8 cellular contexts compared by ENCODE assay signal in the genomic region with DNA sequence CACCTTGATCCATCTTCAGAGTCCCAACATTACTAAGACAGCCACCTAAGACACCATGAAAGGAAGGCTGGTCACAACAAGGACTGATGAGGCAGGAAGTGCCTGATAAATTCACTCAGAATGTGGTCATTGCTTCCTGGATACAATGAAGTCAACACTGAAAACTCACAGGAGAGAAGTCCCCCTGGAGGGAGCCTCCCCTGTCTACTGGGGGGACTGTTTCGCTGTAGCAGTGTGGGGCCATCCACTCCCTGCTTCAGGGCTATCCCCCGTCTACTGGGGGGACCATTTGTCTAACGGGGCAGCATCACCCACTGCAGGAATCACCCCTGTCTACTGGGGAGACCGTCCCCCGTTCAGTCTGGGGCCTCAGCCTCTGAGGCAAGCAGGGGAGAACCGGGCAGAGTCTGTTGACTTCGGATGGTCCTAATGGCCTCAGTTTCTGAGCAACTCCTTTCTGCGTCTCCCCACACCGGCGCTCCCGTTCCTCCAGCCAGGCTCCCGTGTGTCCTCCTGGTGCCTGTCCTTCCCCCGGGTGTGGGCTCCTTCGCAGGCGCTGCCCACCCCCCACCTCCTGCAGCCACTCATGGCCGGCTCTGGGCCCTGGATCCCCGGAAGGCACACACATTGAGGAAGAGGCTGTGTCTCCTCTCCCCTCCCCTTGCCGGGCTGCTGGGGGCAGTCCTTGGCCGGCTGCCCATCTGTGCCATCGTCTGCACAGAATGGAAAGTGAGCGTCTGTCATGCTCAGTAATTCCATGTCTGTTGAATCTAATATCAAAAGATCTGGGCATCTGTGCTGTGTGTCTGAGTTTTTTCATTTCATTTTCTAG. TPM values are rescaled to one million over a fixed set of nuclear protein-coding genes. Genes with fewer than 3 reads are reported as not detected.
DNase-seq lines count a peak whose midpoint lies in the region; ATAC-seq and TF ChIP-seq lines count a peak whose summit lies in the region.

No MANE protein-coding gene starts in this region.

- peaks cover 18% of the 10 kb centered on the region for H3F3A ChIP-seq in GM23338 (replicated peaks; ENCODE audit: low read depth)

- H3K9me3 Mint-ChIP-seq in GM23338 (no peaks in the 10 kb centered on the region; the same call in 2 of the 3 replicates), T-cell (no peaks in the 10 kb centered on the region)

- H3K36me3 Mint-ChIP-seq in GM23338 (ENCODE audit: low read depth) (no peaks in the 10 kb centered on the region; the same call in 2 of the 3 replicates), T-cell (no peaks in the 10 kb centered on the region)

- TF ChIP-seq CTCF in BE2C (IDR thresholded peaks at IDR 0.05; ENCODE audit: low read depth, low read length) (no peak), GM23338 (conservative IDR thresholded peaks at IDR 0.05; ENCODE audit: low read depth in 2 of 2) (no peak), ascending aorta (IDR thresholded peaks at IDR 0.05) (no peak)

- POLR2A ChIA-PET in T-cell (lab: Charles Lee) = no interaction called here

- H3K27ac Mint-ChIP-seq in GM23338 = peak overlapping the region; percentile 10; the same call in 1 of the 2 replicates
- H3K27ac Mint-ChIP-seq in T-cell = no peak overlapping the region

- CTCF ChIA-PET in T-cell (lab: Charles Lee) = no interaction called here

- no peak for ATAC-seq in GM23338
- peak in 3 of 4 experiments; percentile 21 to 67 (median 26) for ATAC-seq in T-cell (replicated peaks in 1 of 4)
- ATAC-seq in GM19395 (IDR thresholded peaks at IDR 0.05; ENCODE audit: unreplicated experiment) = no peak
- ATAC-seq in left colon = no peak

- H4K20me1 ChIP-seq in GM23338 (replicated peaks; ENCODE audit: insufficient read depth) = 0 out of 2 replicates have a peak, but pooled peaks cover under 1% of the 10 kb centered on the region

- H3K36me3 ChIP-seq in BE2C = no peaks in the 10 kb centered on the region; the same call in 1 of the 2 replicates
- H3K36me3 ChIP-seq in GM23338 (ENCODE audit: insufficient read depth) = no peaks in the 10 kb centered on the region
- H3K36me3 ChIP-seq in ascending aorta = no peaks in the 10 kb centered on the region

- no peak overlapping the region; the same call in 1 of the 2 replicates for H2AFZ ChIP-seq in GM23338

- H3K4me3 Mint-ChIP-seq in GM23338 = no peak overlapping the region
- H3K4me3 Mint-ChIP-seq in T-cell = no peak overlapping the region

- H3K9me2 ChIP-seq in GM23338 (ENCODE audit: insufficient read depth) = no peaks in the 10 kb centered on the region

- H3K27ac ChIP-seq in GM23338 (ENCODE audit: low read depth) (no peak overlapping the region), ascending aorta (no peak overlapping the region)

- intact Hi-C loops in ascending aorta (cut with DNase I) (no loop called here), left colon (cut with DNase I, micrococcal nuclease) (no loop called here)

- H3K4me3 ChIP-seq in BE2C (ENCODE audit: low read depth, low read length) = peak overlapping the region; percentile 47
- H3K4me3 ChIP-seq in GM23338 = no peak overlapping the region
- no peak overlapping the region for H3K4me3 ChIP-seq in ascending aorta

- H3K4me1 Mint-ChIP-seq in GM23338 = peaks cover 19% of the 10 kb centered on the region
- peaks cover 4 to 44% (median 19%) of the 10 kb centered on the region in 3 donors for H3K4me1 Mint-ChIP-seq in T-cell

- no peaks in the 10 kb centered on the region for H3K9me3 ChIP-seq in BE2C
- H3K9me3 ChIP-seq in ascending aorta = no peaks in the 10 kb centered on the region

- peaks cover 13% of the 10 kb centered on the region for H3K27me3 Mint-ChIP-seq in GM23338 (ENCODE audit: insufficient read depth, low read depth, poor library complexity)
- H3K27me3 Mint-ChIP-seq in T-cell = peaks cover 3 to 25% of the 10 kb centered on the region in 2 donors

- H3K4me1 ChIP-seq in BE2C (peaks cover 21% of the 10 kb centered on the region), GM23338 (ENCODE audit: insufficient read depth) (peaks cover 10% of the 10 kb centered on the region; the same call in 1 of the 2 replicates), ascending aorta (peaks cover 18 to 20% of the 10 kb centered on the region in 2 donors)

- no peak overlapping the region for H3K4me2 ChIP-seq in GM23338

- peak; percentile 92 for DNase-seq in BE2C
- no peak for DNase-seq in GM23338 (ENCODE audit: low spot score)
- peak in 12 of 34 experiments; percentile 11 to 32 (median 20) for DNase-seq in T-cell
- peak; percentile 65 for DNase-seq in glomerular visceral epithelial cell (ENCODE audit: extremely low spot score)
- DNase-seq in stimulated activated naive CD4-positive, alpha-beta T cell treated with Interleukin-2 at 50 U/mL for 16 hours (lab: John Stamatoyannopoulos, UW) = no peak
- DNase-seq in ascending aorta (ENCODE audit: low spot score in 2 of 2) = no peak
- DNase-seq in left colon = no peak

- no peaks in the 10 kb centered on the region for H3K79me2 ChIP-seq in GM23338 (replicated peaks; ENCODE audit: insufficient read depth)

- H3K27me3 ChIP-seq in BE2C (peaks cover 20% of the 10 kb centered on the region), GM23338 (ENCODE audit: insufficient read depth) (no peaks in the 10 kb centered on the region), ascending aorta (no peaks in the 10 kb centered on the region)

TF ChIP-seq in GM23338, 12 proteins besides CTCF, POLR2A, EP300 and RAD21:
- TF ChIP-seq ZNF462 (CRISPR knock-in tag; IDR thresholded peaks at IDR 0.05) (no peak), EZH2phosphoT487 (IDR thresholded peaks at IDR 0.05; ENCODE audit: unreplicated experiment) (no peak), JUNB (IDR thresholded peaks at IDR 0.05; ENCODE audit: unreplicated experiment) (no peak), ZNF114 (CRISPR knock-in tag; IDR thresholded peaks at IDR 0.05) (no peak), CREB1 (CRISPR knock-in tag; IDR thresholded peaks at IDR 0.05; ENCODE audit: low read depth) (no peak), NANOG (IDR thresholded peaks at IDR 0.05; ENCODE audit: borderline replicate concordance) (no peak), POLR2AphosphoS5 (IDR thresholded peaks at IDR 0.05; ENCODE audit: low read depth) (no peak), EZH2 (IDR thresholded peaks at IDR 0.05; ENCODE audit: low read depth, unreplicated experiment) (no peak)

RNA-seq across cellular contexts. Expression of gene DNAJB6, which starts 59.9 kb away (rescaled TPM):
- 178 TPM for polyA plus RNA-seq in BE2C (2012; ENCODE audit: insufficient read depth, insufficient read length, low read depth)
- total RNA-seq in GM23338 (2014; rRNA removed; shearing (Covaris generic)) = 308 and 325 TPM in 2 replicates
- polyA plus RNA-seq in GM23338 (2016; fragmentation: Nextera tagmentation; extraction: Ambion mirVana) = 305 and 322 TPM in 2 replicates
- 100 to 1,000 TPM in 2 of 5 donors, 10 to 100 TPM in 3; 80.7 to 195 (median 89.1) TPM for total RNA-seq in T-cell
- total RNA-seq in ascending aorta = 79.1 TPM
- total RNA-seq in left colon = 10 to 100 TPM; 68.8 to 83.5 TPM

Comparison
In these comparisons a context has a peak if more than half of its experiments do, and no peak if none do; other contexts are left out.
1. DNase-seq: peak in BE2C (single experiment) and glomerular visceral epithelial cell (single experiment); none in GM23338 (single experiment), stimulated activated naive CD4-positive, alpha-beta T cell treated with Interleukin-2 at 50 U/mL for 16 hours (single experiment), ascending aorta (0 of 2) and left colon (0 of 2).
2. ATAC-seq: peak in T-cell (3 of 4); none in GM23338 (single experiment), GM19395 (single experiment) and left colon (single experiment).